ENCODE assay signal across 16 cellular contexts in genomic region chr3:100521439-100521845, GRCh38. TPM values are rescaled to one million over a fixed set of nuclear protein-coding genes. Genes with fewer than 3 reads are reported as not detected.
DNase-seq lines count a peak whose midpoint lies in the region; ATAC-seq and TF ChIP-seq lines count a peak whose summit lies in the region.
"Had no signal": no experiment of that assay in that cellular context is flagged by ENCODE, and none has a peak within 500 bp of the region (broad histone marks: within the 10 kb centered on the region; RNA-seq: fewer than 3 reads in every experiment).

No MANE protein-coding gene starts in this region.

- H3K9me3 Mint-ChIP-seq in neural progenitor cell (no peaks in the 10 kb centered on the region), progenitor cell of endocrine pancreas (ENCODE audit: low read depth) (peaks cover 4% of the 10 kb centered on the region)
- no peaks in the 10 kb centered on the region for H3K9me3 Mint-ChIP-seq in activated CD4-positive, alpha-beta T cell treated with anti-CD3 and anti-CD28 coated beads for 36 hours (ENCODE audit: low read depth)

- H3K27me3 Mint-ChIP-seq in neural progenitor cell (ENCODE audit: insufficient read depth, low read depth), result peaks cover 2% of the 10 kb centered on the region
- H3K27me3 Mint-ChIP-seq in activated CD4-positive, alpha-beta T cell treated with anti-CD3 and anti-CD28 coated beads for 36 hours, result peaks cover 9% of the 10 kb centered on the region
- no peaks in the 10 kb centered on the region for H3K27me3 Mint-ChIP-seq in progenitor cell of endocrine pancreas

- no peaks in the 10 kb centered on the region for H3K79me2 ChIP-seq in neural progenitor cell (ENCODE audit: low read depth)

- POLR2A ChIA-PET in activated CD4-positive, alpha-beta T cell treated with anti-CD3 and anti-CD28 coated beads for 36 hours (lab: Charles Lee), result no interaction called here

- no peaks in the 10 kb centered on the region for H3K36me3 ChIP-seq in neural progenitor cell
- H3K36me3 ChIP-seq: gastrocnemius medialis had no signal

- peaks cover 3% of the 10 kb centered on the region for H3K4me1 Mint-ChIP-seq in neural progenitor cell
- H3K4me1 Mint-ChIP-seq in activated CD4-positive, alpha-beta T cell treated with anti-CD3 and anti-CD28 coated beads for 36 hours, result no peaks in the 10 kb centered on the region
- H3K4me1 Mint-ChIP-seq in progenitor cell of endocrine pancreas (ENCODE audit: low read depth), result peaks cover 6% of the 10 kb centered on the region

- H3K27me3 ChIP-seq in neural progenitor cell, result no peaks in the 10 kb centered on the region
- H3K27me3 ChIP-seq: gastrocnemius medialis, tibial nerve had no signal

- TF ChIP-seq POLR2A in GM18505 (IDR thresholded peaks at IDR 0.05; ENCODE audit: borderline replicate concordance, extremely low read depth, insufficient read depth, insufficient read length), result no peak

- no peaks in the 10 kb centered on the region for H3K4me1 ChIP-seq in neural progenitor cell
- H3K4me1 ChIP-seq: gastrocnemius medialis, tibial nerve had no signal

- H3K27ac Mint-ChIP-seq in neural progenitor cell (peak overlapping the region; percentile 64), progenitor cell of endocrine pancreas (no peak overlapping the region)
- H3K27ac Mint-ChIP-seq in activated CD4-positive, alpha-beta T cell treated with anti-CD3 and anti-CD28 coated beads for 36 hours, result no peak overlapping the region
- H3K27ac Mint-ChIP-seq: nephron progenitor cell had no signal

- ATAC-seq in GM18505 (IDR thresholded peaks at IDR 0.05; ENCODE audit: unreplicated experiment) (peak; percentile 54), GM21737 (IDR thresholded peaks at IDR 0.05; ENCODE audit: unreplicated experiment) (peak; percentile 59)
- ATAC-seq in activated CD4-positive, alpha-beta T cell treated with anti-CD3 and anti-CD28 coated beads for 36 hours, result no peak
- ATAC-seq: gastrocnemius medialis had no signal

- no peak overlapping the region for H3K9ac ChIP-seq in neural progenitor cell

- H3K4me3 Mint-ChIP-seq in neural progenitor cell, result no peak overlapping the region
- H3K4me3 Mint-ChIP-seq in activated CD4-positive, alpha-beta T cell treated with anti-CD3 and anti-CD28 coated beads for 36 hours, result no peak overlapping the region
- H3K4me3 Mint-ChIP-seq in progenitor cell of endocrine pancreas (ENCODE audit: low read depth), result no peak overlapping the region
- H3K4me3 Mint-ChIP-seq: nephron progenitor cell had no signal

- intact Hi-C loops in activated CD4-positive, alpha-beta T cell treated with anti-CD3 and anti-CD28 coated beads for 36 hours (cut with DNase I, micrococcal nuclease), result no loop called here

- no peaks in the 10 kb centered on the region for H4K20me1 ChIP-seq in neural progenitor cell (ENCODE audit: low read depth)

- in situ Hi-C loops in KBM-7 (cut with MboI; ENCODE audit: low pct_unique_long_range_greater_than_20kb, low sequenced_read_pairs), result no loop called here

- TF ChIP-seq CTCF in neural progenitor cell (IDR thresholded peaks at IDR 0.05), result no peak
- TF ChIP-seq CTCF in progenitor cell of endocrine pancreas (IDR thresholded peaks at IDR 0.05; ENCODE audit: unreplicated experiment), result no peak

- no peaks in the 10 kb centered on the region for H3K9me3 ChIP-seq in neural progenitor cell (ENCODE audit: low read depth)
- H3K9me3 ChIP-seq: gastrocnemius medialis, tibial nerve had no signal

- H3K27ac ChIP-seq in neural progenitor cell, result no peak overlapping the region
- H3K27ac ChIP-seq: gastrocnemius medialis, tibial nerve had no signal

- no peaks in the 10 kb centered on the region for H3F3A ChIP-seq in neural progenitor cell (ENCODE audit: low read depth)

- no peak overlapping the region for H2AFZ ChIP-seq in neural progenitor cell (replicated peaks)

- no peak overlapping the region for H3K4me3 ChIP-seq in neural progenitor cell
- H3K4me3 ChIP-seq: gastrocnemius medialis, tibial nerve had no signal

- CTCF ChIA-PET in activated CD4-positive, alpha-beta T cell treated with anti-CD3 and anti-CD28 coated beads for 36 hours (lab: Charles Lee), result no interaction called here

- DNase-seq in SIG-M5 treated with dmso at 0.1 percent for 504 hours (lab: John Stamatoyannopoulos, UW; ENCODE audit: unreplicated experiment) (peak; percentile 94), neural progenitor cell (ENCODE audit: low spot score) (no peak), KBM-7 (no peak), progenitor cell of endocrine pancreas (ENCODE audit: low spot score, unreplicated experiment) (no peak)
- no peak for DNase-seq in activated CD4-positive, alpha-beta T cell treated with anti-CD3 and anti-CD28 coated beads for 4 hours
- DNase-seq in activated CD4-positive, alpha-beta T cell treated with anti-CD3 and anti-CD28 coated beads for 36 hours, result no peak
- DNase-seq: activated CD4-positive, CD25-positive, alpha-beta regulatory T cell treated with anti-CD3 and anti-CD28 coated beads, Interleukin-2, amount 50 U/mL, for 72 hours; activated T-cell treated with anti-CD3 and anti-CD28 coated beads, Interleukin-2, amount 50 U/mL, for 1 hour; gastrocnemius medialis; NCI-H2107; NCI-H82; nephron progenitor cell; stimulated activated CD4-positive, alpha-beta T cell treated with anti-CD3 and anti-CD28 coated beads, Interleukin-4, amount 100 ng/mL, for 1 hour had no signal

- no peak overlapping the region for H3K4me2 ChIP-seq in neural progenitor cell

- H3K36me3 Mint-ChIP-seq in neural progenitor cell (peaks cover 18% of the 10 kb centered on the region), progenitor cell of endocrine pancreas (ENCODE audit: insufficient read depth) (peaks cover 9% of the 10 kb centered on the region)
- H3K36me3 Mint-ChIP-seq in activated CD4-positive, alpha-beta T cell treated with anti-CD3 and anti-CD28 coated beads for 36 hours (ENCODE audit: low read depth), result no peaks in the 10 kb centered on the region

RNA-seq across cellular contexts. Expression of gene TMEM45A, which starts 29.0 kb away (rescaled TPM):
- total RNA-seq in neural progenitor cell (ENCODE audit: low replicate concordance), result 53.8 and 82.7 TPM in 2 replicates
- 1 to 10 TPM; 2.2 to 3.1 TPM for total RNA-seq in activated CD4-positive, alpha-beta T cell treated with anti-CD3 and anti-CD28 coated beads for 36 hours
- total RNA-seq in progenitor cell of endocrine pancreas, result 9.9 and 13.6 TPM in 2 replicates
